In the genomic region with DNA sequence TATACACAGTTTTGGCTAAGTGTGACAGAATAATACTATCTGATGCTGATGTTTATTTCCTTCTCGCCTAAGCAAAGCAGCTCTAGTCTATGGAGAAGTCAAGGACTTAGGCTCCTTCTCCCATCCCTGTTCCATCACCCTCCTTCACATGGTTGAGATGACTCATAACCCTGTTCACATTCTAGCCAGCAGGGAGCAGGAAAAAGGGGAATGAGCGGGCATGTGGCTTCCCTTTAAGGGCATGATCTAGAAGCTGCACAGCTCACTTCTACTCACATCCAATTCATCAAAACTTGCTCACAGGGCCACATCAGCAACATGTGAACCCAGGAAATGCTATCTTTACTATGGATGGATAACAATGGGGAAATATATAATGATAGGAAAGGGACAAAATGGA, we compare ENCODE assay signal across 8 cellular contexts. TPM values are rescaled to one million over a fixed set of nuclear protein-coding genes. Genes with fewer than 3 reads are reported as not detected.
DNase-seq lines count a peak whose midpoint lies in the region; ATAC-seq, FAIRE-seq and TF ChIP-seq lines count a peak whose summit lies in the region.

No MANE protein-coding gene starts in this region.

- peaks cover 10% of the 10 kb centered on the region for H3K9me3 Mint-ChIP-seq in activated T-helper 1 cell treated with anti-CD3 and anti-CD28 coated beads, Interleukin-12 subunit alpha, Interleukin-12 subunit beta, Interleukin-2, Interleukin-4 antibody, amounts not matched to agents 30 ng/mL and 10 ng/mL and 1 ng/mL, durations not matched to agents 14 hours and 24 hours and 36 hours

- POLR2A ChIA-PET in GM10248 (lab: Yijun Ruan, JAX) = interaction anchor here (0.8 to 1.9 kb wide), 2 partner anchors 9 kb away, joined by 6 to 15 read pairs; no protein-coding TSS in a partner anchor

- peaks cover 61% of the 10 kb centered on the region for H3K36me3 Mint-ChIP-seq in activated T-helper 1 cell treated with anti-CD3 and anti-CD28 coated beads, Interleukin-12 subunit alpha, Interleukin-12 subunit beta, Interleukin-2, Interleukin-4 antibody, amounts not matched to agents 30 ng/mL and 10 ng/mL and 1 ng/mL, durations not matched to agents 14 hours and 24 hours and 36 hours (ENCODE audit: low read depth)

- TF ChIP-seq CTCF in GM10248 (IDR thresholded peaks at IDR 0.05; ENCODE audit: control extremely low read depth, extremely low read depth, low read depth, missing control alignments) = no peak
- TF ChIP-seq CTCF in testis (IDR thresholded peaks at IDR 0.05) = no peak

- peak; percentile 43 for ATAC-seq in Right ventricle myocardium inferior

- H3K4me1 ChIP-seq in testis = peaks cover 3% of the 10 kb centered on the region

- H3K27me3 Mint-ChIP-seq in activated T-helper 1 cell treated with anti-CD3 and anti-CD28 coated beads, Interleukin-12 subunit alpha, Interleukin-12 subunit beta, Interleukin-2, Interleukin-4 antibody, amounts not matched to agents 30 ng/mL and 10 ng/mL and 1 ng/mL, durations not matched to agents 14 hours and 24 hours and 36 hours (ENCODE audit: insufficient read depth) = no peaks in the 10 kb centered on the region

- no peak for TF ChIP-seq POLR2A in testis (IDR thresholded peaks at IDR 0.05)

- H3K4me3 Mint-ChIP-seq in activated T-helper 1 cell treated with anti-CD3 and anti-CD28 coated beads, Interleukin-12 subunit alpha, Interleukin-12 subunit beta, Interleukin-2, Interleukin-4 antibody, amounts not matched to agents 30 ng/mL and 10 ng/mL and 1 ng/mL, durations not matched to agents 14 hours and 24 hours and 36 hours = peak overlapping the region; percentile 57

- peak; percentile 93 for FAIRE-seq in urothelium cell line (lab: Jason Lieb, UNC)

- H3K27ac Mint-ChIP-seq in activated T-helper 1 cell treated with anti-CD3 and anti-CD28 coated beads, Interleukin-12 subunit alpha, Interleukin-12 subunit beta, Interleukin-2, Interleukin-4 antibody, amounts not matched to agents 30 ng/mL and 10 ng/mL and 1 ng/mL, durations not matched to agents 14 hours and 24 hours and 36 hours = peak overlapping the region; percentile 96

- H3K27ac ChIP-seq in testis = no peak overlapping the region

- H3K36me3 ChIP-seq in testis (ENCODE audit: low read depth, missing control alignments) = no peaks in the 10 kb centered on the region

- H3K27me3 ChIP-seq in testis = no peaks in the 10 kb centered on the region

- 80 to 86% methylated on average over 2 of the region's 2 CpGs for WGBS in testis, 2 donors

- H3K4me1 Mint-ChIP-seq in activated T-helper 1 cell treated with anti-CD3 and anti-CD28 coated beads, Interleukin-12 subunit alpha, Interleukin-12 subunit beta, Interleukin-2, Interleukin-4 antibody, amounts not matched to agents 30 ng/mL and 10 ng/mL and 1 ng/mL, durations not matched to agents 14 hours and 24 hours and 36 hours (ENCODE audit: low read depth) = peaks cover 88% of the 10 kb centered on the region

- H3K4me3 ChIP-seq in testis = no peak overlapping the region

- intact Hi-C loops in Right ventricle myocardium inferior (cut with DNase I) (no loop called here), cardiac septum (cut with DNase I) (loop anchor here (5.0 kb wide), 3 partner anchors 36 to 79 kb away; a partner anchor contains a TSS), testis (cut with DNase I; ENCODE audit: low total_unique reads) (no loop called here)
- intact Hi-C loops in activated T-helper 1 cell treated with anti-CD3 and anti-CD28 coated beads, Interleukin-12 subunit alpha, Interleukin-12 subunit beta, Interleukin-2, Interleukin-4 antibody, amounts not matched to agents 30 ng/mL and 10 ng/mL and 1 ng/mL, durations not matched to agents 14 hours and 24 hours and 36 hours (cut with micrococcal nuclease) = loop anchor here (1.0 to 5.0 kb wide), 16 partner anchors 8 to 646 kb away; no protein-coding TSS in a partner anchor

- no peaks in the 10 kb centered on the region for H3K9me3 ChIP-seq in testis

- CTCF ChIA-PET in GM10248 (lab: Yijun Ruan, JAX) = interaction anchor here (1.2 to 7.4 kb wide), 7 partner anchors 9 to 355 kb away, joined by 3 to 42 read pairs (median 3); no protein-coding TSS in a partner anchor

- DNase-seq in Right ventricle myocardium inferior (ENCODE audit: missing footprints) (no peak), cardiac septum (ENCODE audit: low spot score) (no peak), iPS DF 4.7 (ENCODE audit: extremely low read depth, low spot score) (peak; percentile 30), urothelium cell line (ENCODE audit: low spot score) (peak; percentile 79), GM10248 (ENCODE audit: extremely low spot score) (no peak), testis (no peak)
- DNase-seq in activated T-helper 1 cell treated with anti-CD3 and anti-CD28 coated beads, Interleukin-12 subunit alpha, Interleukin-12 subunit beta, Interleukin-2, Interleukin-4 antibody, amounts not matched to agents 30 ng/mL and 10 ng/mL and 1 ng/mL, durations not matched to agents 14 hours and 24 hours and 36 hours (ENCODE audit: low spot score) = no peak
- DNase-seq in NK-92 treated with Interleukin-12 subunit alpha and Interleukin-12 subunit beta, amount 100 ng/mL, for 24 hours (lab: John Stamatoyannopoulos, UW) = no peak

RNA-seq across cellular contexts. Expression of a gene that starts 40.9 kb away (rescaled TPM):
- total RNA-seq in Right ventricle myocardium inferior (54.6 TPM), cardiac septum (38.6 TPM), testis (10 to 100 TPM; 65.9 to 73.6 TPM)
- 213 and 235 TPM in 2 replicates for total RNA-seq in activated T-helper 1 cell treated with anti-CD3 and anti-CD28 coated beads, Interleukin-12 subunit alpha, Interleukin-12 subunit beta, Interleukin-2, Interleukin-4 antibody, amounts not matched to agents 30 ng/mL and 10 ng/mL and 1 ng/mL, durations not matched to agents 14 hours and 24 hours and 36 hours
- 33.0 TPM for polyA plus RNA-seq in testis (ENCODE audit: insufficient read depth, low read depth, low replicate concordance)

Comparison
In these comparisons a context has a peak if more than half of its experiments do, and no peak if none do; other contexts are left out.
1. intact Hi-C loops: an anchor here in cardiac septum (5.0 kb wide) and activated T-helper 1 cell treated with anti-CD3 and anti-CD28 coated beads, Interleukin-12 subunit alpha, Interleukin-12 subunit beta, Interleukin-2, Interleukin-4 antibody, amounts not matched to agents 30 ng/mL and 10 ng/mL and 1 ng/mL, durations not matched to agents 14 hours and 24 hours and 36 hours (1.0 to 5.0 kb wide); none called in Right ventricle myocardium inferior and testis.
2. DNase-seq: peak in iPS DF 4.7 (single experiment) and urothelium cell line (single experiment); none in Right ventricle myocardium inferior (single experiment), cardiac septum (single experiment), activated T-helper 1 cell treated with anti-CD3 and anti-CD28 coated beads, Interleukin-12 subunit alpha, Interleukin-12 subunit beta, Interleukin-2, Interleukin-4 antibody, amounts not matched to agents 30 ng/mL and 10 ng/mL and 1 ng/mL, durations not matched to agents 14 hours and 24 hours and 36 hours (single experiment), GM10248 (single experiment), testis (single experiment) and NK-92 treated with Interleukin-12 subunit alpha and Interleukin-12 subunit beta, amount 100 ng/mL, for 24 hours (single experiment).